In genomic region chr7:100080895-100081534, GRCh38 we compare ENCODE assay signal across 8 cellular contexts. TPM values are rescaled to one million over a fixed set of nuclear protein-coding genes. Genes with fewer than 3 reads are reported as not detected.
DNase-seq lines count a peak whose midpoint lies in the region; ATAC-seq and TF ChIP-seq lines count a peak whose summit lies in the region.

No MANE protein-coding gene starts in this region.

- ATAC-seq in GM19397 (IDR thresholded peaks at IDR 0.05; ENCODE audit: unreplicated experiment) (peak; percentile 2), omental fat pad (ENCODE audit: low FRiP score) (peak; percentile 25), HG02610 (IDR thresholded peaks at IDR 0.05; ENCODE audit: unreplicated experiment) (no peak)

- H3K9me2 ChIP-seq in PC-9 (ENCODE audit: insufficient read depth) = no peaks in the 10 kb centered on the region

- peaks cover 8% of the 10 kb centered on the region; the same call in 1 of the 2 replicates for H4K20me1 ChIP-seq in PC-9 (ENCODE audit: insufficient read depth)

- peak overlapping the region; percentile 27; the same call in 1 of the 2 replicates for H3K27ac ChIP-seq in PC-9

- H3K36me3 ChIP-seq in PC-9 (ENCODE audit: low read depth) = peaks cover 39% of the 10 kb centered on the region

- POLR2A ChIA-PET in PC-9 (lab: Charles Lee; ENCODE audit: unreplicated experiment) = interaction anchor here (0.6 kb wide), 2 partner anchors 68 to 559 kb away, joined by 3 to 4 read pairs; no protein-coding TSS in a partner anchor

- H2AFZ ChIP-seq in PC-9 = peak overlapping the region; percentile 60

- H3K9me3 ChIP-seq in PC-9 (ENCODE audit: insufficient read depth, low read depth) = no peaks in the 10 kb centered on the region; the same call in 1 of the 2 replicates

- H3K4me2 ChIP-seq in PC-9 = peak overlapping the region; percentile 78

- peaks cover 15% of the 10 kb centered on the region for H3K4me1 ChIP-seq in PC-9 (replicated peaks; ENCODE audit: insufficient read depth)

- H3K79me2 ChIP-seq in PC-9 (ENCODE audit: low read depth) = peaks cover 52% of the 10 kb centered on the region

- CTCF ChIA-PET in PC-9 (lab: Charles Lee) = no interaction called here

- no peaks in the 10 kb centered on the region for H3K27me3 ChIP-seq in PC-9 (ENCODE audit: insufficient read depth, low read depth)

- BruUV-seq in PC-9 (replicated peaks; lab: Mats Ljungman, UMichigan) = TSS peak; percentile 40

- no peak for TF ChIP-seq CTCF in AG09309 (IDR thresholded peaks at IDR 0.05; ENCODE audit: control insufficient read depth, insufficient read depth, low read depth, low read length, missing control alignments)
- TF ChIP-seq CTCF in PC-9 (conservative IDR thresholded peaks at IDR 0.05) = no peak
- TF ChIP-seq CTCF in epithelial cell of esophagus (IDR thresholded peaks at IDR 0.05; ENCODE audit: insufficient read depth, low read depth, low read length, missing control alignments) = no peak
- no peak for TF ChIP-seq CTCF in omental fat pad (IDR thresholded peaks at IDR 0.05)

- DNase-seq in AG09309 (ENCODE audit: low read depth) (no peak), PC-9 (no peak), epithelial cell of esophagus (ENCODE audit: low read depth) (peak; percentile 19), omental fat pad (ENCODE audit: low spot score) (no peak), posterior vena cava (ENCODE audit: low spot score) (no peak), ecto neural progenitor cell (ENCODE audit: low spot score) (no peak)

- H3F3A ChIP-seq in PC-9 (ENCODE audit: insufficient read depth, low read depth) = peaks cover 16% of the 10 kb centered on the region

- intact Hi-C loops in PC-9 (cut with micrococcal nuclease; ENCODE audit: unreplicated experiment) = loop anchor here (1.0 to 5.0 kb wide), 6 partner anchors 32 to 709 kb away; partner anchors contain the start of genes ARPC1B, MEPCE, TRIM4 and ZSCAN21
- intact Hi-C loops in posterior vena cava (cut with DNase I) = loop anchor here in 1 of 2 donors (2.0 kb wide), 1 partner anchor 30 kb away; no protein-coding TSS in a partner anchor

- peak overlapping the region; percentile 99 for H3K4me3 ChIP-seq in AG09309 (ENCODE audit: control insufficient read depth, low read depth, low read length)
- H3K4me3 ChIP-seq in PC-9 = peak overlapping the region; percentile 93
- peak overlapping the region; percentile 97 for H3K4me3 ChIP-seq in epithelial cell of esophagus (ENCODE audit: low read length)

RNA-seq across cellular contexts. Expression of gene ZNF3, which starts 0.5 kb away (rescaled TPM):
- total RNA-seq in PC-9 (2021) = 35.2 and 39.0 TPM in 2 replicates
- total RNA-seq in omental fat pad = 10 to 100 TPM; 14.5 to 25.4 (median 17.9) TPM
- 10 to 100 TPM; 17.0 to 18.0 TPM for total RNA-seq in posterior vena cava

RNA-seq across cellular contexts. Expression of gene COPS6, which starts 7.8 kb away (rescaled TPM):
- total RNA-seq in PC-9 (2021) = 120 and 145 TPM in 2 replicates
- 10 to 100 TPM; 41.6 to 69.0 (median 50.0) TPM for total RNA-seq in omental fat pad
- 10 to 100 TPM; 78.4 to 80.0 TPM for total RNA-seq in posterior vena cava

RNA-seq across cellular contexts. Expression of gene MCM7, which starts 20.2 kb away (rescaled TPM):
- 195 and 238 TPM in 2 replicates for total RNA-seq in PC-9 (2021)
- total RNA-seq in omental fat pad = 10 to 100 TPM; 17.6 to 42.7 (median 28.7) TPM
- 10 to 100 TPM; 21.6 to 21.7 TPM for total RNA-seq in posterior vena cava

RNA-seq across cellular contexts. Expression of gene AP4M1, which starts 20.4 kb away (rescaled TPM):
- 18.1 and 26.2 TPM in 2 replicates for total RNA-seq in PC-9 (2021)
- total RNA-seq in omental fat pad = 10 to 100 TPM in 2 of 4 donors, 1 to 10 TPM in 2; 7.2 to 20.6 (median 9.8) TPM
- 10 to 100 TPM; 11.6 to 15.5 TPM for total RNA-seq in posterior vena cava

RNA-seq across cellular contexts. Expression of gene ZSCAN21, which starts 31.4 kb away (rescaled TPM):
- total RNA-seq in PC-9 (2021) (8.9 and 9.7 TPM in 2 replicates), omental fat pad (10 to 100 TPM; 11.4 to 14.7 (median 12.4) TPM), posterior vena cava (10 to 100 TPM in 1 of 2 donors, 1 to 10 TPM in 1; 9.2 to 10.7 TPM)
